In the genomic region with DNA sequence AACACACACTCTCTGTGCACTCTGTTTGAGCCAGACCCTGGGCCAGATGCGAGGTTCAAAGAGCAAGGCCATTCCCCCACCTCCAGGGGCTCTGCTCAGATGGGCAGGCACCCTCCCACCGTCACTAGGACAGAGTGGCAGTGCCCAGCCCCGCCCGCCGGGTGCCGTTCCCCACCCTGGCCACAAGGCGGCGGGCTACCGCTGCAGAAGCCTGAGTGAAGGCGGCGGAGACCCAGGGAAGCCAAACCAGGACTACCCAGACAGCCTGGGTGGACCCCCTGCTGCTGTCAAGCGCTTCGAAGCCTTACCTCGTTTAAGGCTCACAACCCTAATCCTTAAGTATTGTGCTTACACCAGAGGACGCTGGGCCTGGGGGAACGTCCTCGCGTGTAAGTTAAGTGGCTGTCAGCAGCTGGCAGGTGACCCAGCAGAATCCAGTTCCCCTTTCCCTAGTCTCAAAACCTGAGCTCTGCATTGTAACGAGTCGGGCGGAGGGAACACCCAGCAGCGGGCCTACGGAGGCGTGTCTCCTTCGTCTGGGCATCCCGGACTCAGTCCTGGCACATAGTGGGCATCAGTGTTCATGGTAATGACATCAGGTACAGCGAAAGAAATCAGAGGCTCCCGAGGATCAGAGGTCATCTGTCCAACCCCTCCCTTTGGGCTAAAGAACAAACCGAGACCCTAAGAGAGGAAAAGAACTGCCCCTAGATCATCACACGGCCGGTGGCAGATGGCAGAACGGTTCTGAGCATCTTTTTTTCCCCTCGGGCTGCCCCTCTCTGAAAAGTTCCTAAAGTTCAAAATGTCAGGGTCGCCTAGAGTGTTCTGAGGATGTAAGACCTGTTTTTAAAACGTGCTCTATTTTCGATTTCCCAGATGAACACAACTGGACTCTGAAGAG, we compare ENCODE assay signal across 8 cellular contexts. TPM values are rescaled to one million over a fixed set of nuclear protein-coding genes. Genes with fewer than 3 reads are reported as not detected.
DNase-seq lines count a peak whose midpoint lies in the region; TF ChIP-seq lines count a peak whose summit lies in the region.

No MANE protein-coding gene starts in this region.

- H3K9me3 ChIP-seq in H9 (ENCODE audit: control insufficient read depth, low read depth, low read length) = no peaks in the 10 kb centered on the region

- DNase-seq in DMS79 treated with DMSO at 0.1 percent for 48 hours (lab: John Stamatoyannopoulos, UW) (peak; percentile 78), H9 (peak; percentile 95), NCI-H1694 (lab: John Stamatoyannopoulos, UW) (peak; percentile 72), T-helper 22 cell (ENCODE audit: low read depth) (peak; percentile 43), anterior cingulate cortex (lab: John Stamatoyannopoulos, UW) (peak in 55 of 58 donors; percentile 8 to 75 (median 42)), hepatic stellate cell (ENCODE audit: low spot score) (peak; percentile 87), GOT3 (lab: John Stamatoyannopoulos, UW) (no peak)

- H3K23me2 ChIP-seq in H9 (ENCODE audit: insufficient read length, low read depth, low read length, poor library complexity, severe bottlenecking) = peaks cover 22% of the 10 kb centered on the region

- H3K4me3 Mint-ChIP-seq in H9 = peak overlapping the region; percentile 34 to 76

- no peak overlapping the region for H3K23ac ChIP-seq in H9 (ENCODE audit: insufficient read length, low read depth, low read length)

- no peak overlapping the region for H3K56ac ChIP-seq in H9 (ENCODE audit: insufficient read length, low read depth, low read length)

- no peak overlapping the region for H3K18ac ChIP-seq in H9 (ENCODE audit: insufficient read length, low read depth, low read length)

- no peak overlapping the region for H4K8ac ChIP-seq in H9 (replicated peaks; ENCODE audit: insufficient read length, low read depth, low read length)

- no peak overlapping the region for H2BK120ac ChIP-seq in H9 (ENCODE audit: low read depth, low read length, poor library complexity, severe bottlenecking)

- no CpG with 5 or more reads among the region's 36 CpGs for WGBS in H9 (ENCODE audit: extremely low coverage, insufficient read length, low lambda C conversion rate)

- no peak overlapping the region for H4K91ac ChIP-seq in H9 (ENCODE audit: insufficient read length, low read depth, low read length)

- H3K4me3 ChIP-seq in skin epidermis = peak overlapping the region in 1 of 7 experiments; percentile 61

- H3K27me3 ChIP-seq in H9 (ENCODE audit: insufficient read depth, low read length) = peaks cover 19% of the 10 kb centered on the region; the same call in 1 of the 2 replicates

- H2BK5ac ChIP-seq in H9 (ENCODE audit: insufficient read length, low read length) = no peak overlapping the region

- H3K4me2 ChIP-seq in H9 (ENCODE audit: insufficient read depth, insufficient read length, low read length) = peak overlapping the region; percentile 70

- peaks cover 63% of the 10 kb centered on the region for H3K27me3 Mint-ChIP-seq in H9 (ENCODE audit: low read depth)

- H3K4me1 ChIP-seq in H9 (ENCODE audit: insufficient read depth, low read length) = no peaks in the 10 kb centered on the region

- H3K27ac Mint-ChIP-seq in H9 = no peak overlapping the region

- peaks cover 33 to 45% of the 10 kb centered on the region in 2 experiments for H3K4me1 Mint-ChIP-seq in H9

- H3K27ac ChIP-seq in H9 (ENCODE audit: insufficient read length, low read depth, low read length) (no peak overlapping the region), skin epidermis (peak overlapping the region in 13 of 21 experiments; percentile 4 to 64 (median 28))

- no peak overlapping the region for H2BK15ac ChIP-seq in H9 (ENCODE audit: low read depth, low read length)

- H3K79me1 ChIP-seq in H9 (ENCODE audit: insufficient read depth, low read depth, low read length, poor library complexity, severe bottlenecking) = no peaks in the 10 kb centered on the region

- H3K4ac ChIP-seq in H9 (ENCODE audit: low read depth, low read length) = no peak overlapping the region

- no peak overlapping the region for H3K14ac ChIP-seq in H9 (ENCODE audit: insufficient read depth, low read length)

- H3K9ac ChIP-seq in H9 (ENCODE audit: extremely low read depth, insufficient read length, low read length) = no peak overlapping the region

- no peak overlapping the region for H2AK5ac ChIP-seq in H9 (ENCODE audit: insufficient read length, low read length)

- H4K5ac ChIP-seq in H9 (ENCODE audit: insufficient read length, low read depth, low read length) = no peak overlapping the region

- no peak overlapping the region for H3T11ph ChIP-seq in H9 (ENCODE audit: low read length)

- peak; percentile 100 for TF ChIP-seq CTCF in H9 (conservative IDR thresholded peaks at IDR 0.05)

- no peak overlapping the region for H2BK20ac ChIP-seq in H9 (ENCODE audit: low read depth, low read length, poor library complexity, severe bottlenecking)

- H2AFZ ChIP-seq in H9 (ENCODE audit: low read length) = no peak overlapping the region

- H4K20me1 ChIP-seq in H9 (ENCODE audit: control insufficient read depth, insufficient read depth, insufficient read length) = peaks cover 4% of the 10 kb centered on the region

- no peaks in the 10 kb centered on the region for H3K79me2 ChIP-seq in H9 (ENCODE audit: insufficient read depth, low read length)

- peaks cover 5 to 7% of the 10 kb centered on the region in 2 experiments; a peak in 4 of 5 replicates for H3K9me3 Mint-ChIP-seq in H9

- no peak overlapping the region for H2BK12ac ChIP-seq in H9 (ENCODE audit: insufficient read length, low read depth, low read length)

- H3K36me3 Mint-ChIP-seq in H9 (ENCODE audit: insufficient read depth in 1 of 3, low read depth in 3 of 3) = peaks cover 0 to 4% (median 0%) of the 10 kb centered on the region in 3 experiments; a peak in 4 of 7 replicates

RNA-seq across cellular contexts. Expression of gene ARHGAP27, which starts 4.4 kb away (rescaled TPM):
- 9.9 and 11.4 TPM in 2 replicates for total RNA-seq in H9 (2021)
